15 cellular contexts compared by ENCODE assay signal in genomic region chr1:103937763-103938357, GRCh38.
A peak's percentile ranks its signal among the peaks of the same experiment; 100 is the strongest.
DNase-seq lines count a peak whose midpoint lies in the region; ATAC-seq and TF ChIP-seq lines count a peak whose summit lies in the region.
"Had no signal": no experiment of that assay in that cellular context is flagged by ENCODE, and none has a peak within 500 bp of the region (broad histone marks: within the 10 kb centered on the region; RNA-seq: fewer than 3 reads in every experiment).

No MANE protein-coding gene starts in this region.

- no peaks in the 10 kb centered on the region for H3K36me3 ChIP-seq in sigmoid colon
- H3K36me3 ChIP-seq: transverse colon had no signal

- TF ChIP-seq CTCF in GM13976 (IDR thresholded peaks at IDR 0.05; ENCODE audit: borderline replicate concordance, control extremely low read depth, extremely low read depth, insufficient read depth, missing control alignments) = no peak
- no peak for TF ChIP-seq CTCF in sigmoid colon (IDR thresholded peaks at IDR 0.05)

- no peaks in the 10 kb centered on the region for H3K9me3 ChIP-seq in sigmoid colon
- H3K9me3 ChIP-seq: transverse colon had no signal

- intact Hi-C loops in sigmoid colon (cut with DNase I) = no loop called here

- no peak for TF ChIP-seq EP300 in sigmoid colon (IDR thresholded peaks at IDR 0.05)

- no peak for TF ChIP-seq POLR2A in sigmoid colon (IDR thresholded peaks at IDR 0.05)

- peak; percentile 40 for DNase-seq in GM13976 (ENCODE audit: low spot score)
- no peak for DNase-seq in NCI-H82 (lab: John Stamatoyannopoulos, UW)
- DNase-seq in NCI-H2081 treated with DMSO at 0.1 percent for 48 hours (lab: John Stamatoyannopoulos, UW) = no peak
- no peak for DNase-seq in sigmoid colon
- DNase-seq in DMS79 (lab: John Stamatoyannopoulos, UW) = no peak
- DNase-seq: activated CD4-positive, CD25-positive, alpha-beta regulatory T cell treated with anti-CD3 and anti-CD28 coated beads, Interleukin-2, amount 50 U/mL, for 72 hours; NCI-H345; stimulated activated CD4-positive, alpha-beta T cell treated with anti-CD3 and anti-CD28 coated beads, Interleukin-15, amount 100 ng/mL, for 24 hours; SW 1271; transverse colon had no signal

- no peak overlapping the region for H3K27ac ChIP-seq in sigmoid colon
- H3K27ac ChIP-seq: epithelial cell of prostate, transverse colon had no signal

- peak; percentile 59 for ATAC-seq in GM19438 (IDR thresholded peaks at IDR 0.05; ENCODE audit: low read depth, unreplicated experiment)
- ATAC-seq in HG02763 (IDR thresholded peaks at IDR 0.05; ENCODE audit: unreplicated experiment) = peak; percentile 81
- peak; percentile 50 for ATAC-seq in HG03469 (IDR thresholded peaks at IDR 0.05; ENCODE audit: unreplicated experiment)
- ATAC-seq: Panc1 had no signal

- H3K4me3 ChIP-seq in sigmoid colon = no peak overlapping the region
- H3K4me3 ChIP-seq: transverse colon had no signal

- H3K4me1 ChIP-seq in sigmoid colon = no peaks in the 10 kb centered on the region
- H3K4me1 ChIP-seq: transverse colon had no signal

- H3K27me3 ChIP-seq in sigmoid colon = no peaks in the 10 kb centered on the region
- H3K27me3 ChIP-seq: transverse colon had no signal

- WGBS in sigmoid colon, 2 donors = 75 to 80% methylated on average over 4 of the region's 4 CpGs

- in situ Hi-C loops in GM13976 (cut with MboI; ENCODE audit: low sequenced_read_pairs, unreplicated experiment) = no loop called here
